ENCODE assay signal across 17 cellular contexts in the genomic region with DNA sequence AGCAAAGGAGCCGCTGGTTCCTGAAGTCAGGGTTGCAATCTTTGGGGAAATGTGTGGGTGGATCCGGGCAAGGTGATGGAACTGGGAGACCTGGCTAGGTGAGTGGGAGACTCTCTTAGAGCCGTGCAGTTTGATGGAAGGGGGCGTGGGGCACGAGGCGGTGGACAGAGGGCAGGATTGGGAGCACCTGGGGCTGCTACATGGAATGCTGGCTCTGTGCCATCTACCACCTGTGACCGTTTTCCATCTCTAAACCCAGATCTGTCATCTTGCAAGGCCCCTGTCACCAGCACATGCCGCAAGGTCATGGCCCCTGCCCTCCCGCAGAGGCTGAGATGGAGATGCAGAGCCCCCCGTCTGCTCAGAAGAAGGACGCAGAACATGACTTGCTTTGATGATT.
A peak's percentile ranks its signal among the peaks of the same experiment; 100 is the strongest.
DNase-seq lines count a peak whose midpoint lies in the region; ATAC-seq and TF ChIP-seq lines count a peak whose summit lies in the region.
"Had no signal": no experiment of that assay in that cellular context is flagged by ENCODE, and none has a peak within 500 bp of the region (broad histone marks: within the 10 kb centered on the region; RNA-seq: fewer than 3 reads in every experiment).

No MANE protein-coding gene starts in this region.

- H3K36me3 ChIP-seq in left ventricle myocardium inferior: no peaks in the 10 kb centered on the region

- H3K9me3 Mint-ChIP-seq in osteocyte (ENCODE audit: unreplicated experiment) (no peaks in the 10 kb centered on the region), natural killer cell (no peaks in the 10 kb centered on the region)

- H3K27me3 Mint-ChIP-seq in osteocyte (ENCODE audit: unreplicated experiment) (peaks cover 7% of the 10 kb centered on the region), natural killer cell (ENCODE audit: low read depth in 2 of 2) (peaks cover 4 to 24% of the 10 kb centered on the region in 2 donors)

- H3K27ac ChIP-seq in left ventricle myocardium inferior (replicated peaks) (no peak overlapping the region), coronary artery (no peak overlapping the region)
- H3K27ac ChIP-seq: GM23248 had no signal

- H3K4me3 Mint-ChIP-seq in osteocyte (ENCODE audit: unreplicated experiment): no peak overlapping the region
- H3K4me3 Mint-ChIP-seq in natural killer cell: no peak overlapping the region
- H3K4me3 Mint-ChIP-seq: CD4-positive, alpha-beta memory T cell had no signal

- H3K9me3 ChIP-seq in left ventricle myocardium inferior (replicated peaks): no peaks in the 10 kb centered on the region

- no peak for TF ChIP-seq CTCF in left ventricle myocardium inferior (IDR thresholded peaks at IDR 0.05; ENCODE audit: borderline replicate concordance)
- no peak for TF ChIP-seq CTCF in coronary artery (IDR thresholded peaks at IDR 0.05)
- no peak for TF ChIP-seq CTCF in osteocyte (IDR thresholded peaks at IDR 0.05)
- no peak for TF ChIP-seq CTCF in natural killer cell (IDR thresholded peaks at IDR 0.05)

- peaks cover under 1% of the 10 kb centered on the region for H3K4me1 ChIP-seq in left ventricle myocardium inferior

- intact Hi-C loops in cardiac septum (cut with DNase I) (no loop called here), left ventricle myocardium inferior (cut with micrococcal nuclease) (no loop called here), natural killer cell (cut with micrococcal nuclease) (no loop called here)

- ATAC-seq in natural killer cell: no peak

- H3K27me3 ChIP-seq in left ventricle myocardium inferior (ENCODE audit: low read depth): peaks cover 45% of the 10 kb centered on the region

- H3K27ac Mint-ChIP-seq in osteocyte (ENCODE audit: unreplicated experiment) (no peak overlapping the region), natural killer cell (no peak overlapping the region)
- H3K27ac Mint-ChIP-seq: CD4-positive, alpha-beta memory T cell had no signal

- H3K36me3 Mint-ChIP-seq in osteocyte (ENCODE audit: unreplicated experiment) (no peaks in the 10 kb centered on the region), natural killer cell (no peaks in the 10 kb centered on the region)
- H3K36me3 Mint-ChIP-seq: CD4-positive, alpha-beta memory T cell had no signal

- no peak overlapping the region for H3K4me3 ChIP-seq in left ventricle myocardium inferior
- no peak overlapping the region for H3K4me3 ChIP-seq in coronary artery
- H3K4me3 ChIP-seq: GM23248 had no signal

- H3K4me1 Mint-ChIP-seq in osteocyte (ENCODE audit: unreplicated experiment) (no peaks in the 10 kb centered on the region), natural killer cell (no peaks in the 10 kb centered on the region)
- H3K4me1 Mint-ChIP-seq: CD4-positive, alpha-beta memory T cell had no signal

- DNase-seq in cardiac septum (ENCODE audit: low spot score) (peak; percentile 44), left ventricle myocardium inferior (no peak), coronary artery (ENCODE audit: low spot score) (peak; percentile 61), islet precursor cell (peak; percentile 23), osteocyte (ENCODE audit: extremely low spot score, unreplicated experiment) (peak; percentile 67), natural killer cell (no peak)
- DNase-seq in stimulated activated CD4-positive, alpha-beta T cell treated with anti-CD3 and anti-CD28 coated beads, Interleukin-15, amount 100 ng/mL, for 24 hours: no peak
- DNase-seq: C1 segment of cervical spinal cord; Calu3; CD4-positive, alpha-beta memory T cell; COR-L47; DMS53; DMS79 treated with DMSO at 0.1 percent for 48 hours; GF-D8; GM23248; H7; HCEC 1CT had no signal

Comparison
In these comparisons a context has a peak if more than half of its experiments do, and no peak if none do; other contexts are left out.
1. DNase-seq: peak in cardiac septum (single experiment), coronary artery (single experiment), islet precursor cell (single experiment) and osteocyte (single experiment); none in left ventricle myocardium inferior (single experiment), stimulated activated CD4-positive, alpha-beta T cell treated with anti-CD3 and anti-CD28 coated beads, Interleukin-15, amount 100 ng/mL, for 24 hours (single experiment) and natural killer cell (single experiment).